In genomic region chr17:64658931-64659330, GRCh38 we compare ENCODE assay signal across 14 cellular contexts. TPM values are rescaled to one million over a fixed set of nuclear protein-coding genes. Genes with fewer than 3 reads are reported as not detected.
A peak's percentile ranks its signal among the peaks of the same experiment; 100 is the strongest.
DNase-seq lines count a peak whose midpoint lies in the region; ATAC-seq and TF ChIP-seq lines count a peak whose summit lies in the region.
"Had no signal": no experiment of that assay in that cellular context is flagged by ENCODE, and none has a peak within 500 bp of the region (broad histone marks: within the 10 kb centered on the region; RNA-seq: fewer than 3 reads in every experiment).

No MANE protein-coding gene starts in this region.

- POLR2A ChIA-PET in A673 (lab: Charles Lee; ENCODE audit: low non-redundant PET): no interaction called here

- intact Hi-C loops in natural killer cell (cut with micrococcal nuclease) (no loop called here), A673 (cut with micrococcal nuclease; ENCODE audit: unreplicated experiment) (no loop called here)

- H3K27me3 ChIP-seq in adipocyte (replicated peaks; ENCODE audit: control insufficient read depth, insufficient read depth, low read length) (no peaks in the 10 kb centered on the region), gastroesophageal sphincter (no peaks in the 10 kb centered on the region), upper lobe of left lung (no peaks in the 10 kb centered on the region), A673 (replicated peaks; ENCODE audit: insufficient read depth, low read depth, low read length, poor library complexity) (no peaks in the 10 kb centered on the region)

- ATAC-seq in natural killer cell: no peak
- no peak for ATAC-seq in natural killer cell treated with Interleukin-12 subunit alpha and Interleukin-12 subunit beta and Interleukin-15 and Interleukin-18, amount 100 ng/mL, for 72 hours
- ATAC-seq in gastroesophageal sphincter: no peak
- no peak for ATAC-seq in upper lobe of left lung (ENCODE audit: low FRiP score in 2 of 2)
- ATAC-seq in HG03159 (IDR thresholded peaks at IDR 0.05; ENCODE audit: unreplicated experiment): no peak
- ATAC-seq: Panc1 had no signal

- no peaks in the 10 kb centered on the region for H3K27me3 Mint-ChIP-seq in natural killer cell (ENCODE audit: low read depth in 2 of 2)
- H3K27me3 Mint-ChIP-seq in natural killer cell treated with Interleukin-12 subunit alpha and Interleukin-12 subunit beta and Interleukin-15 and Interleukin-18, amount 100 ng/mL, for 72 hours: no peaks in the 10 kb centered on the region
- H3K27me3 Mint-ChIP-seq: activated B cell treated with CpG ODN at 0.5 μM for 24 hours had no signal

- peak overlapping the region; percentile 59 for H3K4me3 Mint-ChIP-seq in natural killer cell
- no peak overlapping the region for H3K4me3 Mint-ChIP-seq in natural killer cell treated with Interleukin-12 subunit alpha and Interleukin-12 subunit beta and Interleukin-15 and Interleukin-18, amount 100 ng/mL, for 72 hours
- H3K4me3 Mint-ChIP-seq: activated B cell treated with CpG ODN at 0.5 μM for 24 hours had no signal

- H3K4me1 ChIP-seq in adipocyte (ENCODE audit: control insufficient read depth, insufficient read depth, low read length): peaks cover 38% of the 10 kb centered on the region
- H3K4me1 ChIP-seq in gastroesophageal sphincter: peaks cover 0 to 64% (median 21%) of the 10 kb centered on the region in 3 donors
- peaks cover 32 to 54% (median 35%) of the 10 kb centered on the region in 4 donors for H3K4me1 ChIP-seq in upper lobe of left lung
- peaks cover 8% of the 10 kb centered on the region for H3K4me1 ChIP-seq in A673 (ENCODE audit: insufficient read depth, low read length, poor library complexity, severe bottlenecking)

- TF ChIP-seq CTCF in natural killer cell (IDR thresholded peaks at IDR 0.05) (no peak), gastroesophageal sphincter (IDR thresholded peaks at IDR 0.05) (no peak), upper lobe of left lung (IDR thresholded peaks at IDR 0.05) (no peak), A673 (conservative IDR thresholded peaks at IDR 0.05; ENCODE audit: low read depth, low read length) (no peak)

- no peaks in the 10 kb centered on the region for H3K36me3 ChIP-seq in adipocyte (ENCODE audit: control insufficient read depth, insufficient read depth, low read length, severe bottlenecking)
- no peaks in the 10 kb centered on the region for H3K36me3 ChIP-seq in gastroesophageal sphincter
- H3K36me3 ChIP-seq in upper lobe of left lung: no peaks in the 10 kb centered on the region
- no peaks in the 10 kb centered on the region for H3K36me3 ChIP-seq in A673 (ENCODE audit: insufficient read depth, low read length, poor library complexity, severe bottlenecking)

- CTCF ChIA-PET in A673 (lab: Charles Lee): no interaction called here

- H3K4me3 ChIP-seq in adipocyte (ENCODE audit: low read length) (peak overlapping the region; percentile 11), gastroesophageal sphincter (no peak overlapping the region), upper lobe of left lung (peak overlapping the region in 1 of 4 donors; percentile 77), A673 (ENCODE audit: low read depth, low read length, poor library complexity, severe bottlenecking) (no peak overlapping the region)

- H3K27ac Mint-ChIP-seq in natural killer cell: peak overlapping the region; percentile 86 to 93
- peak overlapping the region in 1 of 2 donors; percentile 74 for H3K27ac Mint-ChIP-seq in natural killer cell treated with Interleukin-12 subunit alpha and Interleukin-12 subunit beta and Interleukin-15 and Interleukin-18, amount 100 ng/mL, for 72 hours

- no peaks in the 10 kb centered on the region for H3K9me3 Mint-ChIP-seq in natural killer cell
- no peaks in the 10 kb centered on the region for H3K9me3 Mint-ChIP-seq in natural killer cell treated with Interleukin-12 subunit alpha and Interleukin-12 subunit beta and Interleukin-15 and Interleukin-18, amount 100 ng/mL, for 72 hours

- H3K27ac ChIP-seq in gastroesophageal sphincter: peak overlapping the region in 3 of 4 donors; percentile 9 to 52 (median 51)
- H3K27ac ChIP-seq in upper lobe of left lung: peak overlapping the region in 3 of 4 donors; percentile 72 to 100 (median 97)
- no peak overlapping the region for H3K27ac ChIP-seq in A673 (ENCODE audit: low read depth, low read length, poor library complexity, severe bottlenecking)

- TF ChIP-seq EP300 in gastroesophageal sphincter (IDR thresholded peaks at IDR 0.05): no peak
- no peak for TF ChIP-seq EP300 in upper lobe of left lung (IDR thresholded peaks at IDR 0.05)

- H3K9ac ChIP-seq in adipocyte (ENCODE audit: low read length): peak overlapping the region; percentile 21

- TF ChIP-seq POLR2A in gastroesophageal sphincter (IDR thresholded peaks at IDR 0.05) (no peak), upper lobe of left lung (IDR thresholded peaks at IDR 0.05) (no peak)

- DNase-seq in natural killer cell: no peak
- DNase-seq in natural killer cell treated with Interleukin-12 subunit alpha and Interleukin-12 subunit beta and Interleukin-15 and Interleukin-18, amount 100 ng/mL, for 72 hours (ENCODE audit: low spot score): no peak
- DNase-seq in adipocyte (ENCODE audit: low read depth): peak; percentile 49
- no peak for DNase-seq in upper lobe of left lung
- no peak for DNase-seq in A673 (ENCODE audit: low spot score)
- DNase-seq in DMS79 (lab: John Stamatoyannopoulos, UW): no peak
- DNase-seq: activated B cell treated with CpG ODN at 0.5 μM for 24 hours; effector CD4-positive, alpha-beta T cell; NCI-H187; retina; trophoblast cell had no signal

- no peaks in the 10 kb centered on the region for H3K36me3 Mint-ChIP-seq in natural killer cell
- no peaks in the 10 kb centered on the region for H3K36me3 Mint-ChIP-seq in natural killer cell treated with Interleukin-12 subunit alpha and Interleukin-12 subunit beta and Interleukin-15 and Interleukin-18, amount 100 ng/mL, for 72 hours

- no TSS peak for BruUV-seq in A673 (replicated peaks; lab: Mats Ljungman, UMichigan)

- H3K9me3 ChIP-seq in adipocyte (ENCODE audit: control insufficient read depth, low read length) (no peaks in the 10 kb centered on the region), gastroesophageal sphincter (no peaks in the 10 kb centered on the region), upper lobe of left lung (peaks cover 0 to 3% (median 0%) of the 10 kb centered on the region in 4 donors), A673 (ENCODE audit: low read depth, low read length, poor library complexity, severe bottlenecking) (peaks cover 11% of the 10 kb centered on the region)

- peaks cover 56 to 57% of the 10 kb centered on the region in 2 donors for H3K4me1 Mint-ChIP-seq in natural killer cell
- H3K4me1 Mint-ChIP-seq in natural killer cell treated with Interleukin-12 subunit alpha and Interleukin-12 subunit beta and Interleukin-15 and Interleukin-18, amount 100 ng/mL, for 72 hours (ENCODE audit: low read depth in 2 of 2): peaks cover 27 to 45% of the 10 kb centered on the region in 2 donors

RNA-seq across cellular contexts. Expression of gene SMURF2, which starts 3.2 kb away (rescaled TPM):
- total RNA-seq in natural killer cell (10 to 100 TPM; 43.8 to 54.5 (median 46.5) TPM), gastroesophageal sphincter (10 to 100 TPM; 35.0 to 60.8 (median 37.9) TPM), upper lobe of left lung (10 to 100 TPM; 24.1 to 58.2 (median 34.9) TPM), A673 (2021) (24.7 and 27.8 TPM in 2 replicates)
- 10 to 100 TPM; 18.0 to 26.1 TPM for total RNA-seq in natural killer cell treated with Interleukin-12 subunit alpha and Interleukin-12 subunit beta and Interleukin-15 and Interleukin-18, amount 100 ng/mL, for 72 hours
